Comparison of ENCODE assay signal across 8 cellular contexts in genomic region chr7:100148225-100148558, GRCh38. TPM values are rescaled to one million over a fixed set of nuclear protein-coding genes. Genes with fewer than 3 reads are reported as not detected.
DNase-seq lines count a peak whose midpoint lies in the region; ATAC-seq and TF ChIP-seq lines count a peak whose summit lies in the region.

No MANE protein-coding gene starts in this region.

- no peak for TF ChIP-seq POLR2A in suprapubic skin (IDR thresholded peaks at IDR 0.05)

- peak overlapping the region; percentile 52 for H3K4me2 ChIP-seq in SK-N-SH

- no peaks in the 10 kb centered on the region for H4K20me1 ChIP-seq in SK-N-SH (ENCODE audit: insufficient read depth)

- H3K79me2 ChIP-seq in SK-N-SH (ENCODE audit: insufficient read depth), result peaks cover 41% of the 10 kb centered on the region

- peaks cover 33% of the 10 kb centered on the region for H3K4me1 Mint-ChIP-seq in activated naive CD8-positive, alpha-beta T cell (ENCODE audit: low read depth)
- peaks cover 28 to 38% of the 10 kb centered on the region in 2 donors for H3K4me1 Mint-ChIP-seq in immature natural killer cell

- POLR2A ChIA-PET in SK-N-SH (lab: Yijun Ruan, JAX), result interaction anchor here (0.5 to 3.6 kb wide), 10 partner anchors 10 to 280 kb away, joined by 3 to 25 read pairs (median 5); partner anchors contain the start of genes AP4M1, GAL3ST4, MBLAC1 and MCM7

- H3K9me3 ChIP-seq in SK-N-SH, result no peaks in the 10 kb centered on the region
- H3K9me3 ChIP-seq in suprapubic skin, result no peaks in the 10 kb centered on the region

- peaks cover 5 to 7% of the 10 kb centered on the region in 2 experiments; a peak in 2 of 4 replicates for H3K4me1 ChIP-seq in SK-N-SH (ENCODE audit: control insufficient read depth in 1 of 2, insufficient read depth in 2 of 2, low read depth in 1 of 2, low read length in 1 of 2)
- peaks cover 31% of the 10 kb centered on the region for H3K4me1 ChIP-seq in suprapubic skin

- TF ChIP-seq CTCF in SK-N-SH (IDR thresholded peaks at IDR 0.05) (no peak), suprapubic skin (IDR thresholded peaks at IDR 0.05) (no peak)

- ATAC-seq in SK-N-SH treated with all-trans-retinoic acid at 6 μM for 48 hours (no peak), HG03432 (IDR thresholded peaks at IDR 0.05; ENCODE audit: unreplicated experiment) (no peak)

- H3K27ac Mint-ChIP-seq in activated naive CD8-positive, alpha-beta T cell, result peak overlapping the region; percentile 92
- peak overlapping the region; percentile 92 to 97 (median 95) for H3K27ac Mint-ChIP-seq in immature natural killer cell

- DNase-seq in SK-N-SH, result no peak
- DNase-seq in immature natural killer cell, result no peak
- no peak for DNase-seq in suprapubic skin (ENCODE audit: low spot score in 2 of 2)
- no peak for DNase-seq in CD1c-positive myeloid dendritic cell (ENCODE audit: extremely low spot score)
- DNase-seq in effector CD4-positive, alpha-beta T cell, result no peak

- CTCF ChIA-PET in SK-N-SH (lab: Yijun Ruan, JAX), result interaction anchor here (0.8 to 6.5 kb wide), 7 partner anchors 10 to 154 kb away, joined by 3 to 73 read pairs (median 5); partner anchors contain the start of gene TRAPPC14

- no peaks in the 10 kb centered on the region for H3K9me2 ChIP-seq in SK-N-SH

- TF ChIP-seq EP300 in SK-N-SH (IDR thresholded peaks at IDR 0.05; ENCODE audit: borderline replicate concordance in 1 of 2, low read depth in 1 of 2, low read length in 1 of 2) (0 out of 4 replicates have a peak, but pooled peaks of 1 of the 2 experiments have one; percentile 16), suprapubic skin (IDR thresholded peaks at IDR 0.05) (no peak)

- no peaks in the 10 kb centered on the region for H3K27me3 ChIP-seq in SK-N-SH (ENCODE audit: insufficient read depth)
- H3K27me3 ChIP-seq in suprapubic skin, result no peaks in the 10 kb centered on the region

- TF ChIP-seq RAD21 in SK-N-SH (IDR thresholded peaks at IDR 0.05; ENCODE audit: low read length), result no peak

- no peaks in the 10 kb centered on the region for H3K27me3 Mint-ChIP-seq in activated naive CD8-positive, alpha-beta T cell
- H3K27me3 Mint-ChIP-seq in immature natural killer cell (ENCODE audit: low read depth in 3 of 3), result peaks cover 4 to 9% (median 6%) of the 10 kb centered on the region in 3 donors

- H3K4me3 ChIP-seq in SK-N-SH (ENCODE audit: low read depth in 2 of 2, low read length in 1 of 2) (peak overlapping the region; percentile 26 to 29), suprapubic skin (peak overlapping the region; percentile 60)

- H3K27ac ChIP-seq in SK-N-SH (ENCODE audit: low read depth in 2 of 2, low read length in 1 of 2), result peak overlapping the region; percentile 27 to 80; a peak in 3 of 4 replicates
- peak overlapping the region; percentile 84 for H3K27ac ChIP-seq in suprapubic skin

- peaks cover 16% of the 10 kb centered on the region for H3F3A ChIP-seq in SK-N-SH (replicated peaks; ENCODE audit: insufficient read depth)

- peak overlapping the region; percentile 13; the same call in 1 of the 2 replicates for H3K9ac ChIP-seq in SK-N-SH

- WGBS in SK-N-SH (ENCODE audit: low lambda C conversion rate), result 45% methylated on average over 14 of the region's 14 CpGs
- WGBS in suprapubic skin, result 6% methylated on average over 14 of the region's 14 CpGs

- peak overlapping the region; percentile 95 for H3K4me3 Mint-ChIP-seq in activated naive CD8-positive, alpha-beta T cell
- H3K4me3 Mint-ChIP-seq in immature natural killer cell, result peak overlapping the region; percentile 91 to 99 (median 93)

- peak overlapping the region; percentile 94; the same call in 1 of the 2 replicates for H2AFZ ChIP-seq in SK-N-SH (ENCODE audit: low read depth)

- H3K9me3 Mint-ChIP-seq in activated naive CD8-positive, alpha-beta T cell (ENCODE audit: low read depth), result no peaks in the 10 kb centered on the region
- no peaks in the 10 kb centered on the region for H3K9me3 Mint-ChIP-seq in immature natural killer cell

- peaks cover 4% of the 10 kb centered on the region for H3K36me3 Mint-ChIP-seq in activated naive CD8-positive, alpha-beta T cell
- H3K36me3 Mint-ChIP-seq in immature natural killer cell, result peaks cover 9 to 10% (median 9%) of the 10 kb centered on the region in 3 donors

- H3K36me3 ChIP-seq in SK-N-SH (replicated peaks in 1 of 2; ENCODE audit: control insufficient read depth in 1 of 2, insufficient read depth in 2 of 2, low read length in 1 of 2), result peaks cover 2 to 21% of the 10 kb centered on the region in 2 experiments
- peaks cover 7% of the 10 kb centered on the region for H3K36me3 ChIP-seq in suprapubic skin

TF ChIP-seq in SK-N-SH, 30 proteins besides CTCF, POLR2A, EP300 and RAD21 (continues in another document):
- TF ChIP-seq TAF1 (IDR thresholded peaks at IDR 0.05; ENCODE audit: borderline replicate concordance, low read depth, low read length) (no peak), RFX5 (IDR thresholded peaks at IDR 0.05; ENCODE audit: low read length) (no peak), RXRA (IDR thresholded peaks at IDR 0.05; ENCODE audit: borderline replicate concordance, low read depth) (no peak), MEF2A (IDR thresholded peaks at IDR 0.05; ENCODE audit: borderline replicate concordance, low read depth) (no peak), ZBTB33 (IDR thresholded peaks at IDR 0.05; ENCODE audit: borderline replicate concordance, low read depth) (no peak), GABPA (IDR thresholded peaks at IDR 0.05; ENCODE audit: low read depth) (no peak), TCF12 (IDR thresholded peaks at IDR 0.05) (no peak)

TF ChIP-seq in SK-N-SH treated with all-trans-retinoic acid at 6 μM for 48 hours, 23 proteins besides CTCF, POLR2A, EP300 and RAD21 (continues in another document):
- TF ChIP-seq ZC3H10 (CRISPR knock-in tag; IDR thresholded peaks at IDR 0.05) (no peak), CSDC2 (CRISPR knock-in tag; IDR thresholded peaks at IDR 0.05) (no peak), POU6F1 (CRISPR knock-in tag; IDR thresholded peaks at IDR 0.05; ENCODE audit: borderline replicate concordance, low read depth) (no peak), CSRNP3 (CRISPR knock-in tag; IDR thresholded peaks at IDR 0.05) (no peak), ARNTL (CRISPR knock-in tag; IDR thresholded peaks at IDR 0.05; ENCODE audit: borderline replicate concordance, low read depth) (no peak), TOX (CRISPR knock-in tag; IDR thresholded peaks at IDR 0.05; ENCODE audit: borderline replicate concordance) (no peak), ZNF70 (CRISPR knock-in tag; IDR thresholded peaks at IDR 0.05) (no peak), ZNF8 (CRISPR knock-in tag; IDR thresholded peaks at IDR 0.05) (no peak)

RNA-seq across cellular contexts. Expression of gene LAMTOR4, which starts 0.5 kb away (rescaled TPM):
- polyA plus RNA-seq in SK-N-SH (2012; rRNA removed), result 600 and 630 TPM in 2 replicates
- polyA plus RNA-seq in SK-N-SH (2012; cell fraction: cytosol; rRNA removed), result 369 and 475 TPM in 2 replicates
- polyA plus RNA-seq in SK-N-SH (2012; cell fraction: nucleus; rRNA removed), result 373 and 722 TPM in 2 replicates
- polyA plus RNA-seq in immature natural killer cell, result 100 to 1,000 TPM; 408 to 587 (median 569) TPM
- total RNA-seq in suprapubic skin, result 100 to 1,000 TPM; 346 to 682 (median 537) TPM

RNA-seq across cellular contexts. Expression of gene TRAPPC14, which starts 10.3 kb away (rescaled TPM):
- polyA plus RNA-seq in SK-N-SH (2012; rRNA removed) (13.9 and 16.4 TPM in 2 replicates), immature natural killer cell (1 to 10 TPM in 2 of 3 donors, under 1 TPM in 1; 0.71 to 2.9 (median 1.8) TPM)
- polyA plus RNA-seq in SK-N-SH (2012; cell fraction: cytosol; rRNA removed), result 3.7 and 5.3 TPM in 2 replicates
- 125 and 160 TPM in 2 replicates for polyA plus RNA-seq in SK-N-SH (2012; cell fraction: nucleus; rRNA removed)
- total RNA-seq in suprapubic skin, result 10 to 100 TPM; 19.7 to 69.0 (median 35.8) TPM

RNA-seq across cellular contexts. Expression of gene GAL3ST4, which starts 20.2 kb away (rescaled TPM):
- polyA plus RNA-seq in SK-N-SH (2012; rRNA removed) (9.0 and 9.4 TPM in 2 replicates), immature natural killer cell (under 1 TPM in 1 of 3 donors, not detected in 2; 0.08 TPM)
- 4.0 and 6.4 TPM in 2 replicates for polyA plus RNA-seq in SK-N-SH (2012; cell fraction: cytosol; rRNA removed)
- 20.7 and 25.6 TPM in 2 replicates for polyA plus RNA-seq in SK-N-SH (2012; cell fraction: nucleus; rRNA removed)
- total RNA-seq in suprapubic skin, result 10 to 100 TPM; 30.0 to 36.9 (median 33.0) TPM

RNA-seq across cellular contexts. Expression of gene MBLAC1, which starts 21.4 kb away (rescaled TPM):
- polyA plus RNA-seq in SK-N-SH (2012; rRNA removed) (2.5 and 4.4 TPM in 2 replicates), immature natural killer cell (1 to 10 TPM; 2.2 to 2.6 (median 2.4) TPM)
- polyA plus RNA-seq in SK-N-SH (2012; cell fraction: cytosol; rRNA removed), result 2.1 and 3.3 TPM in 2 replicates
- polyA plus RNA-seq in SK-N-SH (2012; cell fraction: nucleus; rRNA removed), result 4.8 and 7.9 TPM in 2 replicates
- total RNA-seq in suprapubic skin, result 1 to 10 TPM; 2.6 to 6.2 (median 3.6) TPM

RNA-seq across cellular contexts. Expression of gene CNPY4, which starts 28.8 kb away (rescaled TPM):
- polyA plus RNA-seq in SK-N-SH (2012; rRNA removed), result 52.0 and 65.0 TPM in 2 replicates
- polyA plus RNA-seq in SK-N-SH (2012; cell fraction: cytosol; rRNA removed), result 59.0 and 61.0 TPM in 2 replicates
- 35.8 and 57.2 TPM in 2 replicates for polyA plus RNA-seq in SK-N-SH (2012; cell fraction: nucleus; rRNA removed)
- 10 to 100 TPM; 14.2 to 18.5 (median 17.7) TPM for polyA plus RNA-seq in immature natural killer cell
- total RNA-seq in suprapubic skin, result 1 to 10 TPM; 4.5 to 7.1 (median 5.4) TPM

Comparison
In these comparisons a context has a peak if more than half of its experiments do, and no peak if none do; other contexts are left out.
1. RNA of gene GAL3ST4, which starts 20.2 kb away (polyA plus RNA-seq): 4.0 to 25.6 TPM in SK-N-SH; 0.08 TPM in immature natural killer cell; every median in the first group is over 4 times any median in the second.